8 cellular contexts compared by ENCODE assay signal in the genomic region with DNA sequence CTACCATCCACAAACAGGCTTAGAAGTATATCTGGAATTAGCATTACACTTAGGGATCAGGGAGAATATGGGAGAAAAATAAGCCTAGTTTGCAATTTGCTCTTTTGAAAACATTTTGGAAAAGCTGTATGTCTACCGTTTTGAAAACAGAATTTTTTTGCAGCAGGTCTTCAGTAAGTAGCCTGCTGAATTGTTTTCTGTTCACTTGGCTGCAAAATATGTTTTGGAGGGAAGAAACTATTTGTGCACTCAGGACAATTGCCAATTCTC. TPM values are rescaled to one million over a fixed set of nuclear protein-coding genes. Genes with fewer than 3 reads are reported as not detected.
DNase-seq lines count a peak whose midpoint lies in the region; ATAC-seq, FAIRE-seq and TF ChIP-seq lines count a peak whose summit lies in the region.

No MANE protein-coding gene starts in this region.

- FAIRE-seq in pancreas (lab: Jason Lieb, UNC) = no peak

- no peak for ATAC-seq in CD8-positive, alpha-beta T cell
- no peak for ATAC-seq in pancreas

- no peaks in the 10 kb centered on the region for H3K9me2 ChIP-seq in MM.1S (replicated peaks; ENCODE audit: insufficient read depth, low read length)

- 0 to 3% methylated on average over 1 of the region's 1 CpG for WGBS in pancreas, 2 donors

- intact Hi-C loops in CD8-positive, alpha-beta T cell (cut with DNase I, micrococcal nuclease) = loop anchor here (2.0 to 5.0 kb wide), 2 partner anchors 16 to 40 kb away; a partner anchor contains a TSS
- intact Hi-C loops in pancreas (cut with DNase I) = no loop called here

- H3K79me2 ChIP-seq in MM.1S (ENCODE audit: low read length) = peaks cover 68% of the 10 kb centered on the region

- H3K4me3 Mint-ChIP-seq in CD8-positive, alpha-beta T cell = peak overlapping the region; percentile 82

- H3K27ac Mint-ChIP-seq in CD8-positive, alpha-beta T cell = peak overlapping the region; percentile 89

- peak overlapping the region; percentile 33 for H3K4me3 ChIP-seq in CD8-positive, alpha-beta T cell (ENCODE audit: low read depth, low read length)
- peak overlapping the region; percentile 53 for H3K4me3 ChIP-seq in MM.1S (ENCODE audit: low read length)
- peak overlapping the region; percentile 69 to 72 for H3K4me3 ChIP-seq in duodenal mucosa (ENCODE audit: low read depth in 1 of 2, low read length in 2 of 2)
- peak overlapping the region in 3 of 4 donors; percentile 4 to 39 (median 23) for H3K4me3 ChIP-seq in pancreas

- no peaks in the 10 kb centered on the region for H3K36me3 ChIP-seq in CD8-positive, alpha-beta T cell (ENCODE audit: insufficient read depth, low read length)
- H3K36me3 ChIP-seq in MM.1S (replicated peaks; ENCODE audit: insufficient read depth, low read length) = 0 out of 2 replicates have a peak, but pooled peaks cover 4% of the 10 kb centered on the region
- H3K36me3 ChIP-seq in duodenal mucosa (ENCODE audit: control insufficient read depth in 1 of 2, insufficient read depth in 2 of 2, low read length in 2 of 2) = peaks cover 0 to 6% of the 10 kb centered on the region in 2 donors
- H3K36me3 ChIP-seq in pancreas = no peaks in the 10 kb centered on the region

- H4K20me1 ChIP-seq in MM.1S (ENCODE audit: insufficient read depth, low read length) = no peaks in the 10 kb centered on the region

- peaks cover 38% of the 10 kb centered on the region for H3F3A ChIP-seq in MM.1S (ENCODE audit: insufficient read depth, low read length)

- H3K27me3 ChIP-seq in CD8-positive, alpha-beta T cell (ENCODE audit: insufficient read depth, low read length) = no peaks in the 10 kb centered on the region
- H3K27me3 ChIP-seq in MM.1S (replicated peaks; ENCODE audit: insufficient read depth, low read length) (no peaks in the 10 kb centered on the region), duodenal mucosa (ENCODE audit: control insufficient read depth in 1 of 2, insufficient read depth in 2 of 2, low read length in 2 of 2) (no peaks in the 10 kb centered on the region), pancreas (no peaks in the 10 kb centered on the region)

- H3K4me2 ChIP-seq in MM.1S (ENCODE audit: low read depth, low read length) = peak overlapping the region; percentile 96

- no peak for DNase-seq in CD8-positive, alpha-beta T cell
- DNase-seq in MM.1S = no peak
- no peak for DNase-seq in pancreas
- DNase-seq in islet precursor cell = no peak
- DNase-seq in GM03348 (ENCODE audit: low spot score) = no peak
- no peak for DNase-seq in stimulated activated CD4-positive, alpha-beta T cell treated with anti-CD3 and anti-CD28 coated beads, Interleukin-4, amount 100 ng/mL, for 4 hours
- no peak for DNase-seq in NOMO-1 treated with dmso at 0.1 percent for 144 hours (lab: John Stamatoyannopoulos, UW; ENCODE audit: unreplicated experiment)

- peaks cover 57% of the 10 kb centered on the region for H3K4me1 Mint-ChIP-seq in CD8-positive, alpha-beta T cell (ENCODE audit: low read depth)

- H3K27ac ChIP-seq in CD8-positive, alpha-beta T cell (ENCODE audit: low read depth, low read length) = peak overlapping the region; percentile 29
- H3K27ac ChIP-seq in MM.1S (ENCODE audit: low read length) (peak overlapping the region; percentile 98), duodenal mucosa (ENCODE audit: low read depth, low read length) (peak overlapping the region; percentile 54), pancreas (peak overlapping the region; percentile 48 to 93 (median 70))

- POLR2A ChIA-PET in CD8-positive, alpha-beta T cell (lab: Charles Lee) = interaction anchor here (0.9 to 3.1 kb wide), 7 partner anchors 16 to 135 kb away, joined by 3 to 23 read pairs (median 5); a partner anchor contains a TSS

- no peak overlapping the region for H2AFZ ChIP-seq in MM.1S (ENCODE audit: low read length)

- H3K36me3 Mint-ChIP-seq in CD8-positive, alpha-beta T cell = peaks cover 22% of the 10 kb centered on the region

- no peaks in the 10 kb centered on the region for H3K9me3 Mint-ChIP-seq in CD8-positive, alpha-beta T cell

- H3K9ac ChIP-seq in MM.1S (ENCODE audit: low read length) (peak overlapping the region; percentile 79), duodenal mucosa (ENCODE audit: low read depth in 1 of 2, low read length in 2 of 2) (peak overlapping the region; percentile 71 to 73)

- no peaks in the 10 kb centered on the region for H3K27me3 Mint-ChIP-seq in CD8-positive, alpha-beta T cell (ENCODE audit: low read depth)

- H3K9me3 ChIP-seq in CD8-positive, alpha-beta T cell (ENCODE audit: low read length) = no peaks in the 10 kb centered on the region
- H3K9me3 ChIP-seq in MM.1S (replicated peaks; ENCODE audit: insufficient read depth, low read length) = no peaks in the 10 kb centered on the region
- no peaks in the 10 kb centered on the region for H3K9me3 ChIP-seq in duodenal mucosa (ENCODE audit: control insufficient read depth in 1 of 2, low read length in 2 of 2)
- no peaks in the 10 kb centered on the region for H3K9me3 ChIP-seq in pancreas

- no peak for TF ChIP-seq CTCF in CD8-positive, alpha-beta T cell (IDR thresholded peaks at IDR 0.05)
- TF ChIP-seq CTCF in MM.1S (IDR thresholded peaks at IDR 0.05; ENCODE audit: low read length) = no peak
- no peak for TF ChIP-seq CTCF in pancreas (IDR thresholded peaks at IDR 0.05)

- peaks cover 26% of the 10 kb centered on the region for H3K4me1 ChIP-seq in CD8-positive, alpha-beta T cell (ENCODE audit: insufficient read depth, low read length)
- H3K4me1 ChIP-seq in MM.1S (ENCODE audit: low read length) (peaks cover 39% of the 10 kb centered on the region), duodenal mucosa (ENCODE audit: control insufficient read depth in 1 of 2, insufficient read depth in 2 of 2, low read length in 2 of 2) (peaks cover 30 to 39% of the 10 kb centered on the region in 2 donors), pancreas (peaks cover 22 to 36% (median 30%) of the 10 kb centered on the region in 3 donors)

- CTCF ChIA-PET in CD8-positive, alpha-beta T cell (lab: Charles Lee) = interaction anchor here (0.6 to 2.5 kb wide), 5 partner anchors 8 to 48 kb away, joined by 3 to 9 read pairs (median 3); no protein-coding TSS in a partner anchor

RNA-seq across cellular contexts. Expression of a gene that starts 39.6 kb away (rescaled TPM):
- 10 to 100 TPM; 54.8 to 58.8 TPM for total RNA-seq in CD8-positive, alpha-beta T cell
- total RNA-seq in pancreas = 10 to 100 TPM; 18.7 to 32.9 (median 25.2) TPM
- 10 to 100 TPM; 14.6 to 16.7 TPM for polyA plus RNA-seq in pancreas

Comparison
In these comparisons a context has a peak if more than half of its experiments do, and no peak if none do; other contexts are left out.
1. H3K27ac ChIP-seq: peak in every context shown above with its lines; median percentile 98 in MM.1S; 70 in pancreas; 54 in duodenal mucosa; 29 in CD8-positive, alpha-beta T cell.
2. intact Hi-C loops: an anchor here in CD8-positive, alpha-beta T cell (2.0 to 5.0 kb wide); none called in pancreas.